In the genomic region with DNA sequence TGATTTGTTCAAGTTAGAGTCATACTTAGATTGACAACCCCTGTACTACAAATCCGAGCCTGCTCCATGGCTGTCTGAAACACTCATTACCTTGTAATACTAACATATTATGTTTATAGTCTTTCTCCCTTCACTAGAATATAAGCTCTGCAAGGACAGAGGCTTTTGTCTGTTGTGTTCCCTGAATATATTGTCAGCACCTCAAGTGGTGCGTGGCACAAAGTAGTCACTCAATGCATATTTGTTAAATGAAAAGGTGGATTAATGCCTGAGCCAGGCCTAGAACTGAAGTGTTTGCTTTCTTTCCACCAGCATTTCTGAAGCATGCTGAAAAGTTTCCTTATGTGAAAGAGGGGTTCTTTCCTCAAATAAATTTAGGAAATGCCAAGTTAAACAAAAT, we compare ENCODE assay signal across 23 cellular contexts. TPM values are rescaled to one million over a fixed set of nuclear protein-coding genes. Genes with fewer than 3 reads are reported as not detected.
A peak's percentile ranks its signal among the peaks of the same experiment; 100 is the strongest.
DNase-seq lines count a peak whose midpoint lies in the region; ATAC-seq, FAIRE-seq and TF ChIP-seq lines count a peak whose summit lies in the region.
"Had no signal": no experiment of that assay in that cellular context is flagged by ENCODE, and none has a peak within 500 bp of the region (broad histone marks: within the 10 kb centered on the region; RNA-seq: fewer than 3 reads in every experiment).

No MANE protein-coding gene starts in this region.

- in situ Hi-C loops in GM23248 (cut with MboI) (no loop called here), HepG2 (cut with HindIII; ENCODE audit: extremely low pct_ligation_motif_present, low pct_unique_long_range_greater_than_20kb) (no loop called here)

- ATAC-seq in A549 (no peak), HepG2 (peak; percentile 18; the same call in 2 of the 3 replicates), GM18858 (IDR thresholded peaks at IDR 0.05; ENCODE audit: unreplicated experiment) (no peak), HG03442 (IDR thresholded peaks at IDR 0.05; ENCODE audit: unreplicated experiment) (no peak), GM21360 (IDR thresholded peaks at IDR 0.05; ENCODE audit: unreplicated experiment) (no peak), GM18511 (IDR thresholded peaks at IDR 0.05; ENCODE audit: unreplicated experiment) (no peak)
- ATAC-seq: activated CD8-positive, alpha-beta T cell treated with anti-CD3 and anti-CD28 coated beads, Interleukin-2, amount 10 ng/mL, durations not matched to agents 7 days and 5 days; HCT116; naive thymus-derived CD8-positive, alpha-beta T cell; SK-N-SH treated with all-trans-retinoic acid at 6 μM for 48 hours had no signal

- TSS peak; percentile 0 for BruUV-seq in HepG2 (replicated peaks; lab: Mats Ljungman, UMichigan)

- H4K20me1 ChIP-seq in GM23248 (ENCODE audit: insufficient read depth) (peaks cover 49% of the 10 kb centered on the region), HepG2 (ENCODE audit: insufficient read depth, low read length) (peaks cover 93% of the 10 kb centered on the region)

- H3K27me3 ChIP-seq in GM23248 (replicated peaks; ENCODE audit: insufficient read depth) (no peaks in the 10 kb centered on the region), HepG2 (ENCODE audit: control insufficient read depth in 1 of 2, insufficient read depth in 2 of 2, low read length in 2 of 2) (no peaks in the 10 kb centered on the region)
- H3K27me3 ChIP-seq: esophagus muscularis mucosa, tibial artery had no signal

- TF ChIP-seq POLR2A in A549 (IDR thresholded peaks at IDR 0.05; ENCODE audit: low read length), result no peak
- no peak for TF ChIP-seq POLR2A in HepG2 (IDR thresholded peaks at IDR 0.05; ENCODE audit: insufficient read depth in 1 of 2, low read depth in 2 of 2, low read length in 2 of 2)

- TF ChIP-seq RAD21 in A549 (conservative IDR thresholded peaks at IDR 0.05 in 1 of 2, IDR thresholded peaks at IDR 0.05 in 1 of 2) (no peak), HepG2 (CRISPR knock-in tag; IDR thresholded peaks at IDR 0.05) (no peak)

- no peak overlapping the region for H3K9ac ChIP-seq in GM23248
- H3K9ac ChIP-seq in HepG2 (ENCODE audit: insufficient read depth, low read depth, low read length), result no peak overlapping the region
- H3K9ac ChIP-seq: parathyroid adenoma had no signal

- no peaks in the 10 kb centered on the region for H3K9me2 ChIP-seq in GM23248 (ENCODE audit: insufficient read depth)

- no peak for FAIRE-seq in A549 (lab: Jason Lieb, UNC)
- no peak for FAIRE-seq in HepG2 (lab: Jason Lieb, UNC)

- CTCF ChIA-PET in A549 (lab: Yijun Ruan, JAX) (interaction anchor here (1.4 kb wide), 1 partner anchor 411 kb away, joined by 7 read pairs; no protein-coding TSS in a partner anchor), HepG2 (lab: Yijun Ruan, JAX; ENCODE audit: low intra/inter-chr PET ratio, low total read pairs) (no interaction called here)

- WGBS in A549 (ENCODE audit: missing lambda C conversion rate), result 92% methylated on average over 2 of the region's 2 CpGs
- 93 to 100% methylated on average over 2 of the region's 2 CpGs for WGBS in GM23248 (ENCODE audit: low coverage in 1 of 2, low lambda C conversion rate in 2 of 2, missing lambda C conversion rate in 2 of 2), 2 experiments
- WGBS in HepG2 (ENCODE audit: low lambda C conversion rate), result 62% methylated on average over 2 of the region's 2 CpGs

- H3K27ac ChIP-seq in A549 (peak overlapping the region in 1 of 2 experiments; percentile 23; a peak in 1 of 6 replicates), GM23248 (peak overlapping the region; percentile 36), HepG2 (ENCODE audit: extremely low read length, insufficient read depth, low read length) (peak overlapping the region; percentile 58)
- H3K27ac ChIP-seq: C4-2B, esophagus muscularis mucosa, parathyroid adenoma, tibial artery had no signal

- peaks cover 98% of the 10 kb centered on the region for H3K79me2 ChIP-seq in GM23248 (ENCODE audit: insufficient read depth)
- H3K79me2 ChIP-seq in HepG2 (ENCODE audit: insufficient read depth, low read length), result peaks cover 94% of the 10 kb centered on the region

- H3K36me3 ChIP-seq in GM23248 (ENCODE audit: low read depth), result peaks cover 64% of the 10 kb centered on the region
- peaks cover 7 to 35% of the 10 kb centered on the region in 2 experiments for H3K36me3 ChIP-seq in HepG2 (replicated peaks in 1 of 2; ENCODE audit: control insufficient read depth in 1 of 2, insufficient read depth in 2 of 2, low read length in 2 of 2)
- H3K36me3 ChIP-seq: esophagus muscularis mucosa, tibial artery had no signal

- POLR2A ChIA-PET in A549 (lab: Yijun Ruan, JAX) (no interaction called here), HepG2 (lab: Yijun Ruan, JAX) (interaction anchor here (0.9 to 1.2 kb wide), 3 partner anchors 17 to 60 kb away, joined by 3 to 4 read pairs (median 3); no protein-coding TSS in a partner anchor)

- peak overlapping the region; percentile 37; the same call in 2 of the 3 replicates for H3K4me2 ChIP-seq in A549
- no peak overlapping the region for H3K4me2 ChIP-seq in GM23248 (ENCODE audit: unreplicated experiment)
- peak overlapping the region; percentile 23; the same call in 1 of the 2 replicates for H3K4me2 ChIP-seq in HepG2 (ENCODE audit: low read depth, low read length)

- no peak for DNase-seq in A549 (ENCODE audit: low read depth in 1 of 2, low spot score in 1 of 2)
- no peak for DNase-seq in GM23248
- DNase-seq in SHP77 treated with DMSO at 0.1 percent for 48 hours (lab: John Stamatoyannopoulos, UW), result peak; percentile 17
- no peak for DNase-seq in HepG2 (ENCODE audit: low spot score)
- DNase-seq: activated CD4-positive, CD25-positive, alpha-beta regulatory T cell; activated CD8-positive, alpha-beta T cell treated with anti-CD3 and anti-CD28 coated beads, Interleukin-2, amount 10 ng/mL, durations not matched to agents 7 days and 5 days; activated T-cell treated with anti-CD3 and anti-CD28 coated beads, Interleukin-2, amount 50 U/mL, for 24 hours; effector CD8-positive, alpha-beta T cell; GDM1; naive thymus-derived CD8-positive, alpha-beta T cell; NCI-H187; stimulated activated CD4-positive, alpha-beta T cell treated with anti-CD3 and anti-CD28 coated beads, Interleukin-2, amount 100 ng/mL, for 24 hours; stimulated activated naive B cell treated with anti-CD40 and anti-IgM and Interleukin-4, amounts not matched to agents 10 μg/mL and 1 μg/mL and 100 μg/mL, for 72 hours; tibial artery had no signal

- intact Hi-C loops in HepG2 (cut with micrococcal nuclease; ENCODE audit: unreplicated experiment), result no loop called here

- H3K4me1 ChIP-seq in A549, result peaks cover 17% of the 10 kb centered on the region
- peaks cover 52% of the 10 kb centered on the region for H3K4me1 ChIP-seq in GM23248 (ENCODE audit: insufficient read depth)
- H3K4me1 ChIP-seq in HepG2 (ENCODE audit: insufficient read depth, low read length), result peaks cover 87% of the 10 kb centered on the region
- H3K4me1 ChIP-seq: parathyroid adenoma had no signal

- TF ChIP-seq CTCF in A549 (IDR thresholded peaks at IDR 0.05), result no peak
- TF ChIP-seq CTCF in HepG2 (CRISPR knock-in tag; IDR thresholded peaks at IDR 0.05), result no peak

- no peak overlapping the region for H2AFZ ChIP-seq in GM23248
- H2AFZ ChIP-seq in HepG2 (ENCODE audit: low read length), result no peak overlapping the region
- H2AFZ ChIP-seq: parathyroid adenoma had no signal

- H3K9me3 ChIP-seq in A549 (no peaks in the 10 kb centered on the region), GM23248 (ENCODE audit: low read depth) (no peaks in the 10 kb centered on the region), HepG2 (ENCODE audit: low read length) (no peaks in the 10 kb centered on the region)
- H3K9me3 ChIP-seq: esophagus muscularis mucosa, tibial artery had no signal

- peaks cover 97% of the 10 kb centered on the region for H3F3A ChIP-seq in GM23248 (ENCODE audit: insufficient read depth)

- H3K4me3 ChIP-seq in A549 (no peak overlapping the region), GM23248 (no peak overlapping the region), HepG2 (replicated peaks in 1 of 3; ENCODE audit: insufficient read depth in 1 of 3, low read depth in 2 of 3, low read length in 3 of 3) (no peak overlapping the region)
- H3K4me3 ChIP-seq: esophagus muscularis mucosa, tibial artery had no signal

- TF ChIP-seq EP300 in A549 (IDR thresholded peaks at IDR 0.05) (no peak), HepG2 (IDR thresholded peaks at IDR 0.05; ENCODE audit: low read depth in 2 of 2, low read length in 2 of 2) (no peak), HepG2 (CRISPR knock-in tag; IDR thresholded peaks at IDR 0.05; ENCODE audit: borderline replicate concordance) (no peak)

RNA-seq across cellular contexts. Expression of a gene that starts 36.3 kb away (rescaled TPM):
- polyA plus RNA-seq in A549 (2011; rRNA removed), result 23.8 and 24.2 TPM in 2 replicates
- 3.8 and 4.0 TPM in 2 replicates for polyA plus RNA-seq in A549 (2012; cell fraction: cytosol; rRNA removed)
- 3.5 and 4.9 TPM in 2 replicates for polyA plus RNA-seq in A549 (2012; cell fraction: nucleus; rRNA removed)
- 9.7 to 12.5 TPM (median 11.8 TPM) in 3 replicates for polyA plus RNA-seq in A549 (2017; fragmentation: RNase III; extraction: RNeasy Plus Mini Kit Qiagen cat#74134 plus additional on column Dnase treatment)
- 25.5 and 26.9 TPM in 2 replicates for polyA minus RNA-seq in A549 (2011; rRNA and poly(A)+ RNA removed)
- total RNA-seq in GM23248 (2014; rRNA removed; shearing (Covaris generic)), result 228 and 243 TPM in 2 replicates
- 147 and 159 TPM in 2 replicates for polyA plus RNA-seq in GM23248 (2016; fragmentation: Nextera tagmentation; extraction: Ambion mirVana)
- total RNA-seq in HepG2 (2016; rRNA removed; fragmentation: Illumina TruSeq; extraction: Trizol), result 64.5 and 78.9 TPM in 2 replicates
- total RNA-seq in HepG2 (2016; cell fraction: cytosol; rRNA removed; fragmentation: Illumina TruSeq; extraction: Trizol; ENCODE audit: low read depth), result 19.2 and 20.4 TPM in 2 replicates
- 69.3 and 74.8 TPM in 2 replicates for total RNA-seq in HepG2 (2016; cell fraction: insoluble cytoplasmic fraction; rRNA removed; fragmentation: Illumina TruSeq; extraction: Trizol)
- 73.2 and 75.4 TPM in 2 replicates for total RNA-seq in HepG2 (2016; cell fraction: membrane; rRNA removed; fragmentation: Illumina TruSeq; extraction: Trizol)
- 121 and 123 TPM in 2 replicates for total RNA-seq in HepG2 (2016; cell fraction: nucleus; rRNA removed; fragmentation: Illumina TruSeq; extraction: Trizol)
- polyA plus RNA-seq in HepG2 (2011; rRNA removed), result 75.7 and 97.1 TPM in 2 replicates
- polyA plus RNA-seq in HepG2 (2011; cell fraction: cytosol; rRNA removed), result 40.8 and 54.3 TPM in 2 replicates
- 68.9 and 74.9 TPM in 2 replicates for polyA plus RNA-seq in HepG2 (2011; cell fraction: nucleus; rRNA removed)
- polyA plus RNA-seq in HepG2 (2012), result 87.7 and 101 TPM in 2 replicates
- 13.4 and 15.1 TPM in 2 replicates for polyA plus RNA-seq in HepG2 (2016; cell fraction: cytosol; fragmentation: Illumina TruSeq; extraction: Trizol; ENCODE audit: low read depth)
- 81.1 and 83.2 TPM in 2 replicates for polyA plus RNA-seq in HepG2 (2016; cell fraction: insoluble cytoplasmic fraction; fragmentation: Illumina TruSeq; extraction: Trizol; ENCODE audit: low read depth)
- polyA plus RNA-seq in HepG2 (2016; cell fraction: membrane; fragmentation: Illumina TruSeq; extraction: Trizol; ENCODE audit: low read depth), result 49.0 and 50.1 TPM in 2 replicates
- polyA plus RNA-seq in HepG2 (2016; cell fraction: nucleus; fragmentation: Illumina TruSeq; extraction: Trizol; ENCODE audit: insufficient read depth, low read depth), result 115 and 124 TPM in 2 replicates
- polyA minus RNA-seq in HepG2 (2011; rRNA and poly(A)+ RNA removed; ENCODE audit: low replicate concordance), result 37.6 and 93.4 TPM in 2 replicates
- 82.9 and 96.7 TPM in 2 replicates for polyA minus RNA-seq in HepG2 (2011; cell fraction: cytosol; rRNA and poly(A)+ RNA removed)
- polyA minus RNA-seq in HepG2 (2011; cell fraction: nucleus; rRNA and poly(A)+ RNA removed), result 685 and 799 TPM in 2 replicates
